ENCODE assay signal across 20 cellular contexts in the genomic region with DNA sequence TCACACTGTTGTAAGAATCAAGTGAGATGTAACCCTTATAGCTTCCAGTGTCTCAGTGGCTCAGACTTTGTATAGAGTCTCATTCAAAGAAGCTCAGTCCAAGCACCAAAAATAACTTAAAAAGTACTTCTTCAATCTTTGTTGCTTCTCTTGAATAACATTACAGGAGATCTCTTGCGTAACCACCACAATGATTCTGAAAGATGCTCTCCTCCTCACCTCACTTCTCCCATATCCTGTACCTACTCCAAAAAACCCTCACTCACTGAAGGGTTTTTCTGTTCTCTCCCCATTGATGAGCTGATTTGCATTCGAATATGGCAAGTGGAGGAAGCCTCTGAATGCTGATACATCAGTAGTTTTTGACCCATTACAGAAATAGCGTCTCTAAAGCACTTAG. TPM values are rescaled to one million over a fixed set of nuclear protein-coding genes. Genes with fewer than 3 reads are reported as not detected.
DNase-seq lines count a peak whose midpoint lies in the region; ATAC-seq, FAIRE-seq and TF ChIP-seq lines count a peak whose summit lies in the region.
"Had no signal": no experiment of that assay in that cellular context is flagged by ENCODE, and none has a peak within 500 bp of the region (broad histone marks: within the 10 kb centered on the region; RNA-seq: fewer than 3 reads in every experiment).

No MANE protein-coding gene starts in this region.

- H3K4me3 ChIP-seq in ACC112 (ENCODE audit: low read depth, low read length) (no peak overlapping the region), fibroblast of mammary gland (ENCODE audit: control insufficient read depth, low read depth, low read length) (no peak overlapping the region)
- H3K4me3 ChIP-seq: HAP-1 had no signal

- H3K36me3 Mint-ChIP-seq in T-helper 2 cell treated with Interferon-gamma antibody and Interleukin-4, amounts not matched to agents 5 μg/mL and 100 μg/mL, for 36 hours (ENCODE audit: low read depth) = no peaks in the 10 kb centered on the region
- H3K36me3 Mint-ChIP-seq: CD14-positive monocyte had no signal

- H3K4me1 ChIP-seq in ACC112 (ENCODE audit: control insufficient read depth, insufficient read depth, low read length, unreplicated experiment) = peaks cover 63% of the 10 kb centered on the region
- H3K4me1 ChIP-seq: HAP-1 had no signal

- no peaks in the 10 kb centered on the region for H3K36me3 ChIP-seq in ACC112 (ENCODE audit: insufficient read depth, low read length)
- H3K36me3 ChIP-seq: HAP-1 had no signal

- no peak for FAIRE-seq in urothelium cell line (lab: Jason Lieb, UNC)
- FAIRE-seq: GM12892 had no signal

- H2AFZ ChIP-seq in ACC112 (ENCODE audit: low read length, unreplicated experiment) = no peak overlapping the region

- TF ChIP-seq CTCF in fibroblast of mammary gland (conservative IDR thresholded peaks at IDR 0.05; ENCODE audit: control insufficient read depth, insufficient read depth, low read depth, low read length) = no peak

- H3K4me3 Mint-ChIP-seq in T-helper 2 cell treated with Interferon-gamma antibody and Interleukin-4, amounts not matched to agents 5 μg/mL and 100 μg/mL, for 36 hours = no peak overlapping the region
- H3K4me3 Mint-ChIP-seq: CD14-positive monocyte, T-helper 17 cell had no signal

- no peak for DNase-seq in T-helper 2 cell treated with Interferon-gamma antibody and Interleukin-4, amounts not matched to agents 5 μg/mL and 100 μg/mL, for 36 hours (ENCODE audit: low spot score)
- DNase-seq in fibroblast of mammary gland (ENCODE audit: low read depth) (peak; percentile 34), urothelium cell line (ENCODE audit: low spot score) (no peak), HT-29 (ENCODE audit: low spot score) (no peak)
- DNase-seq: AML-193, DMS79, NCI-H1092 treated with DMSO at 0.1 percent for 48 hours, NCI-H2081 treated with DMSO at 0.1 percent for 48 hours, NCI-H510A, NCI-H774, PC-3, T-helper 17 cell had no signal

- H3K27ac Mint-ChIP-seq in T-helper 2 cell treated with Interferon-gamma antibody and Interleukin-4, amounts not matched to agents 5 μg/mL and 100 μg/mL, for 36 hours = peak overlapping the region; percentile 7
- H3K27ac Mint-ChIP-seq: CD14-positive monocyte, T-helper 17 cell had no signal

- peak; percentile 76 for ATAC-seq in HG02884 (IDR thresholded peaks at IDR 0.05; ENCODE audit: unreplicated experiment)
- no peak for ATAC-seq in HG02870 (IDR thresholded peaks at IDR 0.05; ENCODE audit: unreplicated experiment)
- ATAC-seq in GM21717 (IDR thresholded peaks at IDR 0.05; ENCODE audit: unreplicated experiment) = no peak
- ATAC-seq: PC-3, T-helper 17 cell had no signal

- H3K4me1 Mint-ChIP-seq in T-helper 2 cell treated with Interferon-gamma antibody and Interleukin-4, amounts not matched to agents 5 μg/mL and 100 μg/mL, for 36 hours (ENCODE audit: low read depth) = peaks cover 44% of the 10 kb centered on the region
- H3K4me1 Mint-ChIP-seq: CD14-positive monocyte had no signal

- H3K27me3 ChIP-seq in ACC112 (ENCODE audit: insufficient read depth, low read length) = no peaks in the 10 kb centered on the region

- no peaks in the 10 kb centered on the region for H3K79me2 ChIP-seq in ACC112 (ENCODE audit: control insufficient read depth, insufficient read depth, low read length, unreplicated experiment)

- no peaks in the 10 kb centered on the region for H3K9me3 Mint-ChIP-seq in T-helper 2 cell treated with Interferon-gamma antibody and Interleukin-4, amounts not matched to agents 5 μg/mL and 100 μg/mL, for 36 hours

- H3K27ac ChIP-seq in ACC112 (ENCODE audit: low read depth, low read length) = 0 out of 2 replicates have a peak overlapping the region, but pooled peaks have one; percentile 1
- H3K27ac ChIP-seq: KMS-11 had no signal

- H3K27me3 Mint-ChIP-seq in T-helper 2 cell treated with Interferon-gamma antibody and Interleukin-4, amounts not matched to agents 5 μg/mL and 100 μg/mL, for 36 hours (ENCODE audit: low read depth) = no peaks in the 10 kb centered on the region

RNA-seq across cellular contexts. Expression of a gene that starts 39.4 kb away (rescaled TPM):
- 46.0 and 54.4 TPM in 2 replicates for total RNA-seq in HT-29 (2014; rRNA removed; shearing (Covaris generic))
